In genomic region chr7:2753148-2753547, GRCh38 we compare ENCODE assay signal across 22 cellular contexts.
"Had no signal": no experiment of that assay in that cellular context is flagged by ENCODE, and none has a peak within 500 bp of the region (broad histone marks: within the 10 kb centered on the region; RNA-seq: fewer than 3 reads in every experiment).

No MANE protein-coding gene starts in this region.

- H3K9me3 ChIP-seq: esophagus muscularis mucosa, left lung, prostate gland, right atrium auricular region, sigmoid colon, spleen, thoracic aorta, tibial nerve, upper lobe of right lung, uterus had no signal

- H3K27me3 ChIP-seq: esophagus muscularis mucosa, left lung, right atrium auricular region, sigmoid colon, spleen, tibial nerve, upper lobe of right lung, uterus had no signal

- FAIRE-seq: endothelial cell of umbilical vein, frontal cortex had no signal

- DNase-seq: dermis blood vessel endothelial cell; effector memory CD4-positive, alpha-beta T cell; left cardiac atrium; left lung; mesendoderm; midbrain; naive thymus-derived CD8-positive, alpha-beta T cell; nephron progenitor cell; nucleus accumbens; sigmoid colon; spleen; stimulated activated naive B cell treated with anti-CD40 and anti-IgM and Interleukin-4, amounts not matched to agents 10 μg/mL and 1 μg/mL and 100 μg/mL, for 72 hours; upper lobe of right lung; uterus had no signal

- H3K4me3 ChIP-seq: coronary artery, esophagus muscularis mucosa, left lung, prostate gland, right atrium auricular region, sigmoid colon, spleen, thoracic aorta, tibial nerve, upper lobe of right lung, uterus had no signal

- H3K36me3 ChIP-seq: left lung, prostate gland, right atrium auricular region, sigmoid colon, thoracic aorta, tibial nerve, upper lobe of right lung, uterus had no signal

- ATAC-seq: left cardiac atrium; left lung; naive thymus-derived CD8-positive, alpha-beta T cell; stimulated activated naive B cell treated with anti-CD40 and anti-IgM and Interleukin-4, amounts not matched to agents 10 μg/mL and 1 μg/mL and 100 μg/mL, for 72 hours; upper lobe of right lung had no signal

- H3K27ac ChIP-seq: coronary artery, esophagus muscularis mucosa, left lung, prostate gland, right atrium auricular region, spleen, thoracic aorta, upper lobe of right lung, uterus had no signal
